Comparison of ENCODE assay signal across 16 cellular contexts in the genomic region with DNA sequence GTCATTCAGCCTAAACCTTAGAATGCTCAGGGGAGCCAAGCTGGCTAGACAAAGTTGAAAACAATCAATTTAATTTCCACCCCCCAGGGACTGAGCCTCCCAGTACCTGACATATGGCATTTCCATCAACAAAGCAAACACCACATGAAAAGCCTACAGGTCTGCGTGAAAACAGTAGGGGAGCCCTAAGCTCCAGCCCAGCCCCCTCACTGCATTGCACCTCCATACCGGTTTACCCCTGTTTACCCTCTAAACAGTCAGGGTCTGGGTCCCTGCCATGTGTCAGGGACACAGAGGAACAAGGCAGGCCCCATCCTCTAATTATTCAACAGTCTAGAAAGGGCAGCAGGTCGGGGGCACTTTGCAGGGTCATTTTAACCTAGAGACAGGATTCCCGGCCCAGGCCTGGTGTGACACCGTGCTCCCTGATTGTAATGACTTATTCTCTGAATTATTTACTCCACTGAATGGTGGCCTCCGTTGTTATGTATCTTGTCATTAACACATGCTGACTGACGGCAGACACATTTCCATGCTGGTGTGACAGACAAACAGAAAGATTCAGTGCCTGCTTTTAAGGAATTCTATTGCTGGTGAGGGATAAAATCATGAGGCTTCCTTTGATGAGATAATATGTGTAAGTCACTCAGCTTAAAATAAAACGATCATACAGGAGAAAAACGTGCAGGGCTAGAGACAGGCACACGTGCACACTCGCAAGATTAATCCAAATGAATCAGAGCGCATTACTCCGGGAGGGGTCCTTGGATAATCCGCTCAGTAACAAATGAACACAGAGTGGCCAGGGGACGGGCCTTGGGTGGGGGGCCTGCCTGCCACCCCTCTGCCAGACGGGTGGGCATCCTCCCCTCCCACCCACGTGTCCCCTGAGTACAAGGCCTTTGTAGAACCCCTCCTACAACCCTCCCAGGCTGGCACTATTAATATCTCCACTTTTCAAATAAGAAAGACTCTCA. TPM values are rescaled to one million over a fixed set of nuclear protein-coding genes. Genes with fewer than 3 reads are reported as not detected.
DNase-seq lines count a peak whose midpoint lies in the region; ATAC-seq and TF ChIP-seq lines count a peak whose summit lies in the region.
"Had no signal": no experiment of that assay in that cellular context is flagged by ENCODE, and none has a peak within 500 bp of the region (broad histone marks: within the 10 kb centered on the region; RNA-seq: fewer than 3 reads in every experiment).

No MANE protein-coding gene starts in this region.

- H3K36me3 Mint-ChIP-seq in T-cell = peaks cover 5% of the 10 kb centered on the region
- H3K36me3 Mint-ChIP-seq in mesothelial cell of epicardium = no peaks in the 10 kb centered on the region

- no peak overlapping the region for H3K9ac ChIP-seq in HUES6 (ENCODE audit: low read length)

- DNase-seq in COR-L47 (lab: John Stamatoyannopoulos, UW) (peak; percentile 68), T-cell (no peak), mesothelial cell of epicardium (ENCODE audit: low spot score in 2 of 2, unreplicated experiment in 2 of 2) (no peak), CD1c-positive myeloid dendritic cell (ENCODE audit: extremely low spot score) (no peak), HT-29 (ENCODE audit: low spot score) (no peak)
- DNase-seq in activated CD4-positive, CD25-positive, alpha-beta regulatory T cell treated with anti-CD3 and anti-CD28 coated beads, Interleukin-2, amount 50 U/mL, for 72 hours = no peak
- DNase-seq: activated gamma-delta T cell treated with Interleukin-2 at 50 U/mL for 16 hours, NCI-H187 treated with DMSO at 0.1 percent for 48 hours, SIG-M5, sigmoid colon had no signal

- peak overlapping the region; percentile 91 to 92 for H3K27ac Mint-ChIP-seq in T-cell
- peak overlapping the region; percentile 34 for H3K27ac Mint-ChIP-seq in mesothelial cell of epicardium

- no peaks in the 10 kb centered on the region for H3K36me3 ChIP-seq in HUES6 (ENCODE audit: control insufficient read depth, insufficient read depth, low read length)
- H3K36me3 ChIP-seq: HAP-1, sigmoid colon, thoracic aorta had no signal

- peaks cover 68% of the 10 kb centered on the region for H3K4me1 ChIP-seq in HUES6 (ENCODE audit: control insufficient read depth, insufficient read depth, low read length)
- H3K4me1 ChIP-seq: HAP-1, sigmoid colon had no signal

- H3K27me3 Mint-ChIP-seq in T-cell (no peaks in the 10 kb centered on the region), mesothelial cell of epicardium (ENCODE audit: low read depth) (peaks cover 43% of the 10 kb centered on the region)

- H3K9me3 ChIP-seq in HUES6 (ENCODE audit: control insufficient read depth, insufficient read depth, low read depth, low read length) = no peaks in the 10 kb centered on the region
- H3K9me3 ChIP-seq: HAP-1, sigmoid colon, thoracic aorta had no signal

- no peak for TF ChIP-seq CTCF in mesothelial cell of epicardium (IDR thresholded peaks at IDR 0.05; ENCODE audit: unreplicated experiment)

- H3K9me3 Mint-ChIP-seq in T-cell = no peaks in the 10 kb centered on the region
- H3K9me3 Mint-ChIP-seq in mesothelial cell of epicardium = no peaks in the 10 kb centered on the region

- H3K4me3 ChIP-seq in HUES6 (ENCODE audit: low read depth, low read length) = no peak overlapping the region
- H3K4me3 ChIP-seq: coronary artery, HAP-1, sigmoid colon, thoracic aorta had no signal

- POLR2A ChIA-PET in T-cell (lab: Charles Lee) = interaction anchor here (0.6 kb wide), 2 partner anchors 35 to 110 kb away, joined by 3 read pairs; no protein-coding TSS in a partner anchor

- H3K27ac ChIP-seq in HUES6 (ENCODE audit: low read depth, low read length) = peak overlapping the region; percentile 24
- H3K27ac ChIP-seq: coronary artery, sigmoid colon, thoracic aorta had no signal

- peak overlapping the region in 2 of 3 donors; percentile 57 to 98 for H3K4me3 Mint-ChIP-seq in T-cell
- no peak overlapping the region for H3K4me3 Mint-ChIP-seq in mesothelial cell of epicardium

- ATAC-seq in T-cell (replicated peaks in 1 of 4) = peak in 2 of 4 experiments; percentile 17 to 29
- ATAC-seq in HG02798 (IDR thresholded peaks at IDR 0.05; ENCODE audit: poor library complexity, unreplicated experiment) = no peak
- ATAC-seq: activated CD4-positive, CD25-positive, alpha-beta regulatory T cell treated with anti-CD3 and anti-CD28 coated beads, Interleukin-2, amount 50 U/mL, for 24 hours had no signal

- CTCF ChIA-PET in T-cell (lab: Charles Lee) = interaction anchor here in 1 of 2 donors (0.6 kb wide), 1 partner anchor 18 kb away, joined by 3 read pairs; no protein-coding TSS in a partner anchor

- H3K27me3 ChIP-seq in HUES6 (ENCODE audit: control insufficient read depth, insufficient read depth, low read length) = no peaks in the 10 kb centered on the region

- peaks cover 94 to 99% (median 97%) of the 10 kb centered on the region in 3 donors for H3K4me1 Mint-ChIP-seq in T-cell
- H3K4me1 Mint-ChIP-seq in mesothelial cell of epicardium = peaks cover 50% of the 10 kb centered on the region

RNA-seq across cellular contexts. Expression of gene CCDC88C, which starts 23.2 kb away (rescaled TPM):
- 100 to 1,000 TPM; 260 to 368 (median 275) TPM for total RNA-seq in T-cell
- total RNA-seq in mesothelial cell of epicardium = 23.1 to 24.8 TPM (median 23.7 TPM) in 3 replicates
- 41.7 and 45.3 TPM in 2 replicates for total RNA-seq in HT-29 (2014; rRNA removed; shearing (Covaris generic))
